ENCODE assay signal across 8 cellular contexts in the genomic region with DNA sequence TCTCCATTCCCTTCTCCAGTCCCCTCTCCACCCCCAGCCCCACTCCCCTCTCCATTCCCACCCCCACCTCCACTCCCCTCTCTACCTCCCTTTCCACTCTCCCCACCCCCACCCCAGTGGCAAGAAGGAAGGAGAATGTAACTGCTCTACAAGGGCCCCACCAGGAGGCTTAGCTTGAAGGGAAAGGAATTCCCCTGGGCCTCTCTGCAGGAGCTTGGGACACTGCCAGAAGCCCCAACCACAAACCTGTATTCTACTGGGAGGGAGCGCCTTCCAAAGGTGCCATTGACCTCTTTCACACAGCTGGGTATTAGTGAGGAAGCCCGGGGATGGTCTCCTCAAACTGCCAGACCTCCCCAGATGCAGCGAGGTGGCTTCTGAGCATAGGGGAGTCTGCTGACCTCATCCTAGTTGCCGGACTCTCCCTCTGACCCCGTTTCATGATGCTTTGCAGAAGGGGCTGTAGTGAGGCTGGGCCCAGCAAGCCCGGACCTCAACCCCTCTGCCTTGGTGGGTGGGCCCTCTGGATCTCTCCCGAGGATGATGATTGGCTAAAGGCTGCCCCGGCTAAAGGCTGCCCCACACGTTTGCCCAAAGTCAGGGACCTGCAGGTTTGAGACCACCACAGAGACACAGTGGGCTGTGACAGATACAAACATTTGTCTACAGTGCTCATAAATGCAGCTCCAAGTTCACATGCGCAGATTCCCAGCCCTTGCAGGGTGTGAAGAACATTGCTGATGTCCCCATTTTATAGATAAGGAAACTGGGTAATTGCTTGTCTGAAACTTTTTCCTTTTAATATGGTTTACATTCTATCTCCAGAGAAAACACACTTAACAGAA. TPM values are rescaled to one million over a fixed set of nuclear protein-coding genes. Genes with fewer than 3 reads are reported as not detected.
A peak's percentile ranks its signal among the peaks of the same experiment; 100 is the strongest.
DNase-seq lines count a peak whose midpoint lies in the region; ATAC-seq, FAIRE-seq and TF ChIP-seq lines count a peak whose summit lies in the region.

No MANE protein-coding gene starts in this region.

- no peak for TF ChIP-seq POLR2A in endothelial cell of umbilical vein (IDR thresholded peaks at IDR 0.05; ENCODE audit: low read depth, low read length)

- H3K9me3 Mint-ChIP-seq in activated CD8-positive, alpha-beta T cell treated with anti-CD3 and anti-CD28 coated beads for 36 hours: no peaks in the 10 kb centered on the region

- BruUV-seq in endothelial cell of umbilical vein (replicated peaks; lab: Mats Ljungman, UMichigan): no TSS peak

- peaks cover 42% of the 10 kb centered on the region for H3K79me1 ChIP-seq in trophoblast cell (ENCODE audit: low read length)

- peaks cover 19% of the 10 kb centered on the region for H3K4me1 Mint-ChIP-seq in activated CD8-positive, alpha-beta T cell treated with anti-CD3 and anti-CD28 coated beads for 36 hours (ENCODE audit: low read depth)

- no CpG with 5 or more reads among the region's 10 CpGs for WGBS in trophoblast cell (ENCODE audit: extremely low coverage, insufficient coverage, insufficient read length)

- peak overlapping the region; percentile 5 for H3K9ac ChIP-seq in endothelial cell of umbilical vein (replicated peaks; ENCODE audit: extremely low read depth, insufficient read depth, low read length)
- no peak overlapping the region for H3K9ac ChIP-seq in trophoblast cell (ENCODE audit: low read length)

- no peaks in the 10 kb centered on the region for H3K9me1 ChIP-seq in endothelial cell of umbilical vein (replicated peaks; ENCODE audit: control insufficient read depth, extremely low read depth, insufficient read depth, low read length)

- H3K27ac ChIP-seq in endothelial cell of umbilical vein (ENCODE audit: insufficient read depth, low read depth, low read length) (no peak overlapping the region), trophoblast cell (ENCODE audit: low read depth, low read length) (peak overlapping the region; percentile 54)

- H2BK12ac ChIP-seq in trophoblast cell (ENCODE audit: low read length): peak overlapping the region; percentile 63

- H4K20me1 ChIP-seq in endothelial cell of umbilical vein (replicated peaks; ENCODE audit: control insufficient read depth, extremely low read depth, insufficient read depth, low read length): no peaks in the 10 kb centered on the region

- peaks cover 0 to 11% of the 10 kb centered on the region in 2 experiments for H3K36me3 ChIP-seq in endothelial cell of umbilical vein (ENCODE audit: control insufficient read depth in 2 of 2, extremely low read depth in 1 of 2, insufficient read depth in 2 of 2, low read length in 2 of 2)
- peaks cover 15 to 20% of the 10 kb centered on the region in 2 experiments for H3K36me3 ChIP-seq in trophoblast cell (ENCODE audit: control insufficient read depth in 1 of 2, insufficient read depth in 2 of 2, low read length in 2 of 2)

- no peak overlapping the region for H3K23ac ChIP-seq in trophoblast cell (ENCODE audit: low read length)

- H4K12ac ChIP-seq in trophoblast cell (ENCODE audit: low read depth, low read length): no peak overlapping the region

- H3K79me2 ChIP-seq in endothelial cell of umbilical vein (ENCODE audit: control insufficient read depth, insufficient read depth, low read length): no peaks in the 10 kb centered on the region
- peaks cover 8% of the 10 kb centered on the region for H3K79me2 ChIP-seq in trophoblast cell (ENCODE audit: control insufficient read depth, insufficient read depth, low read length, poor library complexity)

- FAIRE-seq in endothelial cell of umbilical vein (lab: Jason Lieb, UNC): no peak

- intact Hi-C loops in endothelial cell of umbilical vein (cut with micrococcal nuclease): loop anchor here (1.0 to 10.0 kb wide), 5 partner anchors 16 to 1301 kb away; a partner anchor contains a TSS
- intact Hi-C loops in activated CD8-positive, alpha-beta T cell treated with anti-CD3 and anti-CD28 coated beads for 36 hours (cut with micrococcal nuclease): loop anchor here (2.0 kb wide), 1 partner anchor 43 kb away; no protein-coding TSS in a partner anchor

- H4K91ac ChIP-seq in trophoblast cell (ENCODE audit: low read depth, low read length): peak overlapping the region; percentile 33

- peak overlapping the region; percentile 63 for H2BK5ac ChIP-seq in trophoblast cell (ENCODE audit: low read depth, low read length, poor library complexity)

- H3K27me3 ChIP-seq in endothelial cell of umbilical vein (ENCODE audit: control insufficient read depth in 2 of 2, insufficient read depth in 2 of 2, low read length in 2 of 2): no peaks in the 10 kb centered on the region
- no peaks in the 10 kb centered on the region for H3K27me3 ChIP-seq in trophoblast cell (ENCODE audit: insufficient read depth, low read length)

- no peak overlapping the region for H3K4ac ChIP-seq in trophoblast cell (ENCODE audit: low read depth, low read length)

- H3K4me1 ChIP-seq in endothelial cell of umbilical vein (ENCODE audit: control insufficient read depth, extremely low read depth, insufficient read depth, low read length) (peaks cover 29% of the 10 kb centered on the region), trophoblast cell (ENCODE audit: control insufficient read depth in 1 of 2, insufficient read depth in 2 of 2, low read length in 2 of 2) (peaks cover 52 to 63% of the 10 kb centered on the region in 2 experiments)

- H3K9me3 ChIP-seq in endothelial cell of umbilical vein (replicated peaks; ENCODE audit: control insufficient read depth, insufficient read depth, low read length) (no peaks in the 10 kb centered on the region), trophoblast cell (ENCODE audit: insufficient read depth, low read depth, low read length) (no peaks in the 10 kb centered on the region)

- no peak for ATAC-seq in activated CD8-positive, alpha-beta T cell treated with anti-CD3 and anti-CD28 coated beads for 36 hours

- DNase-seq in EL (peak; percentile 56), NCI-H226 (peak; percentile 75), endothelial cell of umbilical vein (ENCODE audit: low read depth, low spot score) (peak; percentile 96), trophoblast cell (peak in 1 of 2 donors; percentile 25), NCI-H1930 (lab: John Stamatoyannopoulos, UW) (no peak), NCI-H187 treated with DMSO at 0.1 percent for 48 hours (lab: John Stamatoyannopoulos, UW) (no peak), DMS114 treated with DMSO at 0.1 percent for 48 hours (lab: John Stamatoyannopoulos, UW; ENCODE audit: unreplicated experiment) (no peak)
- DNase-seq in activated CD8-positive, alpha-beta T cell treated with anti-CD3 and anti-CD28 coated beads for 36 hours: no peak

- H3K4me2 ChIP-seq in endothelial cell of umbilical vein (ENCODE audit: insufficient read depth, low read length): peak overlapping the region; percentile 23
- peak overlapping the region; percentile 5 for H3K4me2 ChIP-seq in trophoblast cell (ENCODE audit: low read length)

- H3K14ac ChIP-seq in trophoblast cell (ENCODE audit: low read length): peak overlapping the region; percentile 14

- no peaks in the 10 kb centered on the region for H3K36me3 Mint-ChIP-seq in activated CD8-positive, alpha-beta T cell treated with anti-CD3 and anti-CD28 coated beads for 36 hours (ENCODE audit: low read depth)

- TF ChIP-seq CTCF in endothelial cell of umbilical vein (IDR thresholded peaks at IDR 0.05; ENCODE audit: extremely low read depth in 1 of 2, insufficient read depth in 1 of 2, low read depth in 1 of 2, low read length in 2 of 2): no peak
- TF ChIP-seq CTCF in activated CD8-positive, alpha-beta T cell treated with anti-CD3 and anti-CD28 coated beads for 36 hours (IDR thresholded peaks at IDR 0.05): no peak

- H2AFZ ChIP-seq in endothelial cell of umbilical vein (ENCODE audit: low read depth, low read length): no peak overlapping the region
- no peak overlapping the region for H2AFZ ChIP-seq in trophoblast cell (ENCODE audit: insufficient read depth, low read length, poor library complexity)

- dilution Hi-C loops in endothelial cell of umbilical vein (cut with MboI; ENCODE audit: extremely low pct_ligation_motif_present, low sequenced_read_pairs): no loop called here

- POLR2A ChIA-PET in endothelial cell of umbilical vein (lab: Charles Lee): interaction anchor here (1.2 to 1.7 kb wide), 4 partner anchors 20 to 28 kb away, joined by 4 to 12 read pairs (median 8); no protein-coding TSS in a partner anchor
- POLR2A ChIA-PET in activated CD8-positive, alpha-beta T cell treated with anti-CD3 and anti-CD28 coated beads for 36 hours (lab: Charles Lee): interaction anchor here (0.9 kb wide), 1 partner anchor 25 kb away, joined by 4 read pairs; a partner anchor contains a TSS

- H2AK5ac ChIP-seq in trophoblast cell (ENCODE audit: low read length): no peak overlapping the region

- H3K27ac Mint-ChIP-seq in activated CD8-positive, alpha-beta T cell treated with anti-CD3 and anti-CD28 coated beads for 36 hours: no peak overlapping the region

- H3K4me3 ChIP-seq in endothelial cell of umbilical vein (replicated peaks in 1 of 3; ENCODE audit: insufficient read depth in 1 of 3, low read depth in 1 of 3, low read length in 3 of 3): peak overlapping the region in 2 of 3 experiments; percentile 58 to 82
- no peak overlapping the region for H3K4me3 ChIP-seq in trophoblast cell (ENCODE audit: low read depth, low read length)

- peak overlapping the region; percentile 7 for H4K8ac ChIP-seq in trophoblast cell (ENCODE audit: low read depth, low read length)

- no peaks in the 10 kb centered on the region for H3K27me3 Mint-ChIP-seq in activated CD8-positive, alpha-beta T cell treated with anti-CD3 and anti-CD28 coated beads for 36 hours

- no peak overlapping the region for H3K18ac ChIP-seq in trophoblast cell (ENCODE audit: low read length)

- H2BK120ac ChIP-seq in trophoblast cell (ENCODE audit: insufficient read depth, low read length, poor library complexity): peak overlapping the region; percentile 2

- CTCF ChIA-PET in endothelial cell of umbilical vein (lab: Charles Lee): interaction anchor here (0.6 to 2.0 kb wide), 9 partner anchors 9 to 42 kb away, joined by 3 to 30 read pairs (median 4); no protein-coding TSS in a partner anchor
- CTCF ChIA-PET in activated CD8-positive, alpha-beta T cell treated with anti-CD3 and anti-CD28 coated beads for 36 hours (lab: Charles Lee): interaction anchor here (0.7 to 2.1 kb wide), 4 partner anchors 9 to 77 kb away, joined by 3 to 25 read pairs (median 6); no protein-coding TSS in a partner anchor

- no peak overlapping the region for H3K4me3 Mint-ChIP-seq in activated CD8-positive, alpha-beta T cell treated with anti-CD3 and anti-CD28 coated beads for 36 hours

RNA-seq across cellular contexts. Expression of a gene that starts 2.9 kb away (rescaled TPM):
- 318 and 364 TPM in 2 replicates for total RNA-seq in endothelial cell of umbilical vein
- 849 and 951 TPM in 2 replicates for polyA plus RNA-seq in endothelial cell of umbilical vein
- 584 and 653 TPM in 2 replicates for polyA plus RNA-seq in endothelial cell of umbilical vein (2011; cell fraction: cytosol; rRNA removed)
- polyA plus RNA-seq in endothelial cell of umbilical vein (2011; cell fraction: nucleus; rRNA removed): 548 and 602 TPM in 2 replicates
- 130 and 295 TPM in 2 replicates for polyA plus RNA-seq in endothelial cell of umbilical vein (2012)
- polyA minus RNA-seq in endothelial cell of umbilical vein: 607 and 685 TPM in 2 replicates
- 0.72 TPM for polyA minus RNA-seq in endothelial cell of umbilical vein (2011; cell fraction: cytosol; rRNA and poly(A)+ RNA removed)
- polyA minus RNA-seq in endothelial cell of umbilical vein (2011; cell fraction: nucleus; rRNA and poly(A)+ RNA removed): 400 and 512 TPM in 2 replicates
- polyA plus RNA-seq in trophoblast cell (2013): 120 and 128 TPM in 2 replicates
- total RNA-seq in activated CD8-positive, alpha-beta T cell treated with anti-CD3 and anti-CD28 coated beads for 36 hours: under 1 TPM; 0.16 to 0.27 TPM

RNA-seq across cellular contexts. Expression of a gene that starts 16.1 kb away (rescaled TPM):
- 4.6 and 7.6 TPM in 2 replicates for total RNA-seq in endothelial cell of umbilical vein
- polyA plus RNA-seq in endothelial cell of umbilical vein: 8.2 and 9.8 TPM in 2 replicates
- polyA plus RNA-seq in endothelial cell of umbilical vein (2011; cell fraction: cytosol; rRNA removed): 3.9 and 4.8 TPM in 2 replicates
- 20.5 and 26.4 TPM in 2 replicates for polyA plus RNA-seq in endothelial cell of umbilical vein (2011; cell fraction: nucleus; rRNA removed)
- 1.8 and 3.8 TPM in 2 replicates for polyA plus RNA-seq in endothelial cell of umbilical vein (2012)
- polyA minus RNA-seq in endothelial cell of umbilical vein: 9.4 and 13.4 TPM in 2 replicates
- not detected for polyA minus RNA-seq in endothelial cell of umbilical vein (2011; cell fraction: cytosol; rRNA and poly(A)+ RNA removed)
- 17.1 and 20.6 TPM in 2 replicates for polyA minus RNA-seq in endothelial cell of umbilical vein (2011; cell fraction: nucleus; rRNA and poly(A)+ RNA removed)
- 9.7 and 11.1 TPM in 2 replicates for polyA plus RNA-seq in trophoblast cell (2013)
- total RNA-seq in activated CD8-positive, alpha-beta T cell treated with anti-CD3 and anti-CD28 coated beads for 36 hours: 1 to 10 TPM; 1.8 to 1.9 TPM

RNA-seq across cellular contexts. Expression of a gene that starts 25.0 kb away (rescaled TPM):
- 45.0 and 48.7 TPM in 2 replicates for total RNA-seq in endothelial cell of umbilical vein
- polyA plus RNA-seq in endothelial cell of umbilical vein: 15.3 and 21.0 TPM in 2 replicates
- 24.1 and 26.7 TPM in 2 replicates for polyA plus RNA-seq in endothelial cell of umbilical vein (2011; cell fraction: cytosol; rRNA removed)
- polyA plus RNA-seq in endothelial cell of umbilical vein (2011; cell fraction: nucleus; rRNA removed): 15.9 and 19.0 TPM in 2 replicates
- polyA plus RNA-seq in endothelial cell of umbilical vein (2012): 34.7 and 37.6 TPM in 2 replicates
- 7.6 and 9.0 TPM in 2 replicates for polyA minus RNA-seq in endothelial cell of umbilical vein
- polyA minus RNA-seq in endothelial cell of umbilical vein (2011; cell fraction: cytosol; rRNA and poly(A)+ RNA removed): not detected
- 11.7 and 15.4 TPM in 2 replicates for polyA minus RNA-seq in endothelial cell of umbilical vein (2011; cell fraction: nucleus; rRNA and poly(A)+ RNA removed)
- polyA plus RNA-seq in trophoblast cell (2013): 31.5 and 32.1 TPM in 2 replicates
- 10 to 100 TPM; 34.4 to 37.6 TPM for total RNA-seq in activated CD8-positive, alpha-beta T cell treated with anti-CD3 and anti-CD28 coated beads for 36 hours

Comparison
In these comparisons a context has a peak if more than half of its experiments do, and no peak if none do; other contexts are left out.
1. DNase-seq: peak in EL (single experiment), NCI-H226 (single experiment) and endothelial cell of umbilical vein (single experiment); none in NCI-H1930 (0 of 2), NCI-H187 treated with DMSO at 0.1 percent for 48 hours (single experiment), DMS114 treated with DMSO at 0.1 percent for 48 hours (single experiment) and activated CD8-positive, alpha-beta T cell treated with anti-CD3 and anti-CD28 coated beads for 36 hours (single experiment).
2. RNA of a gene that starts 2.9 kb away (total RNA-seq): 318 to 364 TPM in endothelial cell of umbilical vein; 0.16 to 0.27 TPM in activated CD8-positive, alpha-beta T cell treated with anti-CD3 and anti-CD28 coated beads for 36 hours; every median in the first group is over 100 times any median in the second.